Comparison of ENCODE assay signal across 14 cellular contexts in the genomic region with DNA sequence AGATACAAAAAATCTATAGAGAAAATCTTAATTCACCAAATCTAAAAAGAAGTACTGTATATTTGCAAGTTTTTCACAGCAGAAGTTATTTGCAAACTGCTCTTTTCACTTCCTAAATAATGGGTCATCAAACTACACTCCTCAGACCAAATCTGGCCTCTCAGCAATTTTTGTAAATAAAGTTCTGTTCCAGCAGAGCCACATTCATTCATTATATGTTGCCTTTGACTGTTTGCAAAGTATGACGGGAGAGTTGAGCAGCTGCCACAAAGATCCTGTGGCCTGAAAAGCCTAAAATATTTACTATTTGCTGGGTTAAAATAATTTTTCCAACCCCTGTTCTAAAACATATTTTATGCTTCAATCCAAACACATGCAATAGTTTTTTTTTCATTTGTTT.
A peak's percentile ranks its signal among the peaks of the same experiment; 100 is the strongest.
DNase-seq lines count a peak whose midpoint lies in the region; ATAC-seq lines count a peak whose summit lies in the region.
"Had no signal": no experiment of that assay in that cellular context is flagged by ENCODE, and none has a peak within 500 bp of the region (broad histone marks: within the 10 kb centered on the region; RNA-seq: fewer than 3 reads in every experiment).

No MANE protein-coding gene starts in this region.

- peak; percentile 5 to 13 for DNase-seq in SHP77 (lab: John Stamatoyannopoulos, UW)
- DNase-seq in SHP77 treated with DMSO at 0.1 percent for 48 hours (lab: John Stamatoyannopoulos, UW): no peak
- DNase-seq in globus pallidus (ENCODE audit: low spot score): peak; percentile 70
- DNase-seq in putamen (ENCODE audit: low spot score): peak; percentile 33
- no peak for DNase-seq in NOMO-1 treated with DMSO at 0.1 percent for 48 hours (lab: John Stamatoyannopoulos, UW; ENCODE audit: unreplicated experiment)
- no peak for DNase-seq in amniotic stem cell (lab: John Stamatoyannopoulos, UW)
- DNase-seq: ACHN; C1 segment of cervical spinal cord; CD4-positive, alpha-beta memory T cell; DMS79; GOT3; H9 had no signal

- no peak for ATAC-seq in HG03342 (IDR thresholded peaks at IDR 0.05; ENCODE audit: unreplicated experiment)
- ATAC-seq: GM12878 had no signal

Comparison
In these comparisons a context has a peak if more than half of its experiments do, and no peak if none do; other contexts are left out.
1. DNase-seq: peak in SHP77 (2 of 2), globus pallidus (single experiment) and putamen (single experiment); none in SHP77 treated with DMSO at 0.1 percent for 48 hours (single experiment), NOMO-1 treated with DMSO at 0.1 percent for 48 hours (single experiment) and amniotic stem cell (single experiment).